16 cellular contexts compared by ENCODE assay signal in genomic region chr2:100745630-100746029, GRCh38.
A peak's percentile ranks its signal among the peaks of the same experiment; 100 is the strongest.
DNase-seq lines count a peak whose midpoint lies in the region; ATAC-seq and TF ChIP-seq lines count a peak whose summit lies in the region.
"Had no signal": no experiment of that assay in that cellular context is flagged by ENCODE, and none has a peak within 500 bp of the region (broad histone marks: within the 10 kb centered on the region; RNA-seq: fewer than 3 reads in every experiment).

No MANE protein-coding gene starts in this region.

- H3K9me3 ChIP-seq in right lobe of liver = no peaks in the 10 kb centered on the region

- DNase-seq in Calu3 = no peak
- DNase-seq in globus pallidus (ENCODE audit: low spot score) = peak; percentile 8
- peak; percentile 69 to 89 (median 82) for DNase-seq in right lobe of liver
- DNase-seq in NCI-H2227 (lab: John Stamatoyannopoulos, UW; ENCODE audit: unreplicated experiment) = no peak
- no peak for DNase-seq in activated T-cell treated with anti-CD3 and anti-CD28 coated beads, Interleukin-2, amount 50 U/mL, for 24 hours
- no peak for DNase-seq in SHP77 (lab: John Stamatoyannopoulos, UW)
- DNase-seq: 8988T; CD8-positive, alpha-beta T cell; GDM1; GOT3; H7; HFFc6 had no signal

- CTCF ChIA-PET in Calu3 (lab: Charles Lee) = no interaction called here

- H3K4me1 Mint-ChIP-seq in Calu3 (ENCODE audit: low read depth, unreplicated experiment) = peaks cover 70% of the 10 kb centered on the region
- peaks cover 19% of the 10 kb centered on the region for H3K4me1 Mint-ChIP-seq in activated T-cell treated with anti-CD3 and anti-CD28 coated beads, Interleukin-2, amount 50 U/mL, for 24 hours (ENCODE audit: low read depth)
- H3K4me1 Mint-ChIP-seq: B cell had no signal

- H3K4me3 Mint-ChIP-seq in Calu3 (ENCODE audit: low read depth, unreplicated experiment) = no peak overlapping the region
- no peak overlapping the region for H3K4me3 Mint-ChIP-seq in activated T-cell treated with anti-CD3 and anti-CD28 coated beads, Interleukin-2, amount 50 U/mL, for 24 hours
- H3K4me3 Mint-ChIP-seq: B cell; CD8-positive, alpha-beta T cell; HFFc6 had no signal

- intact Hi-C loops in Calu3 (cut with micrococcal nuclease; ENCODE audit: unreplicated experiment) (no loop called here), right lobe of liver (cut with DNase I) (no loop called here)

- H3K27me3 Mint-ChIP-seq in Calu3 (ENCODE audit: unreplicated experiment) = no peaks in the 10 kb centered on the region
- H3K27me3 Mint-ChIP-seq in activated T-cell treated with anti-CD3 and anti-CD28 coated beads, Interleukin-2, amount 50 U/mL, for 24 hours = no peaks in the 10 kb centered on the region

- TF ChIP-seq CTCF in Calu3 (IDR thresholded peaks at IDR 0.05; ENCODE audit: unreplicated experiment) (no peak), right lobe of liver (IDR thresholded peaks at IDR 0.05) (no peak)

- WGBS in right lobe of liver (ENCODE audit: insufficient coverage, low coverage, low lambda C conversion rate, missing lambda C conversion rate) = 33% methylated on average over 5 of the region's 5 CpGs

- H3K27ac ChIP-seq in right lobe of liver = peak overlapping the region in 1 of 3 donors; percentile 50
- H3K27ac ChIP-seq: BLaER1 treated with 17β-estradiol and CSF1 and Interleukin-3, amounts not matched to agents 10 nM and 100 nM had no signal

- no peaks in the 10 kb centered on the region for H3K36me3 Mint-ChIP-seq in Calu3 (ENCODE audit: insufficient read depth, unreplicated experiment)
- H3K36me3 Mint-ChIP-seq in activated T-cell treated with anti-CD3 and anti-CD28 coated beads, Interleukin-2, amount 50 U/mL, for 24 hours (ENCODE audit: low read depth) = no peaks in the 10 kb centered on the region
- H3K36me3 Mint-ChIP-seq: CD8-positive, alpha-beta T cell had no signal

- no TSS peak for BruUV-seq in Calu3 (replicated peaks; lab: Mats Ljungman, UMichigan)

- no peaks in the 10 kb centered on the region for H3K27me3 ChIP-seq in right lobe of liver
- H3K27me3 ChIP-seq: BLaER1 treated with 17β-estradiol and CSF1 and Interleukin-3, amounts not matched to agents 10 nM and 100 nM had no signal

- no peaks in the 10 kb centered on the region for H3K9me3 Mint-ChIP-seq in Calu3 (ENCODE audit: low read depth, unreplicated experiment)
- no peaks in the 10 kb centered on the region for H3K9me3 Mint-ChIP-seq in activated T-cell treated with anti-CD3 and anti-CD28 coated beads, Interleukin-2, amount 50 U/mL, for 24 hours
- H3K9me3 Mint-ChIP-seq: CD8-positive, alpha-beta T cell had no signal

- no peak for TF ChIP-seq POLR2A in right lobe of liver (IDR thresholded peaks at IDR 0.05)

- peaks cover 0 to 20% (median 5%) of the 10 kb centered on the region in 4 donors for H3K4me1 ChIP-seq in right lobe of liver

- ATAC-seq in right lobe of liver = peak; percentile 81 to 95 (median 89)
- ATAC-seq in GM19324 (IDR thresholded peaks at IDR 0.05; ENCODE audit: low FRiP score, unreplicated experiment) = no peak
- ATAC-seq: CD8-positive, alpha-beta T cell; HCT116 had no signal

- no peak overlapping the region for H3K4me3 ChIP-seq in right lobe of liver
- H3K4me3 ChIP-seq: BLaER1 treated with 17β-estradiol and CSF1 and Interleukin-3, amounts not matched to agents 10 nM and 100 nM had no signal

- no peaks in the 10 kb centered on the region for H3K36me3 ChIP-seq in right lobe of liver
- H3K36me3 ChIP-seq: BLaER1 treated with 17β-estradiol and CSF1 and Interleukin-3, amounts not matched to agents 10 nM and 100 nM had no signal

- peak overlapping the region; percentile 77 for H3K27ac Mint-ChIP-seq in Calu3 (ENCODE audit: unreplicated experiment)
- no peak overlapping the region for H3K27ac Mint-ChIP-seq in activated T-cell treated with anti-CD3 and anti-CD28 coated beads, Interleukin-2, amount 50 U/mL, for 24 hours
- H3K27ac Mint-ChIP-seq: B cell; CD8-positive, alpha-beta T cell; HFFc6 had no signal

Comparison
In these comparisons a context has a peak if more than half of its experiments do, and no peak if none do; other contexts are left out.
1. DNase-seq: peak in globus pallidus (single experiment) and right lobe of liver (3 of 3); none in Calu3 (single experiment), NCI-H2227 (single experiment), activated T-cell treated with anti-CD3 and anti-CD28 coated beads, Interleukin-2, amount 50 U/mL, for 24 hours (single experiment) and SHP77 (0 of 2).